8 cellular contexts compared by ENCODE assay signal in genomic region chr5:148730955-148731898, GRCh38.
DNase-seq lines count a peak whose midpoint lies in the region; ATAC-seq and TF ChIP-seq lines count a peak whose summit lies in the region.

No MANE protein-coding gene starts in this region.

- H3K4me2 ChIP-seq in SK-N-SH, result peak overlapping the region; percentile 51; the same call in 1 of the 2 replicates

- H3K4me3 ChIP-seq in SK-N-SH (ENCODE audit: low read depth in 2 of 2, low read length in 1 of 2), result no peak overlapping the region; a peak in 1 of 4 replicates

- CTCF ChIA-PET in SK-N-SH (lab: Yijun Ruan, JAX), result interaction anchor here (0.5 to 20.1 kb wide), 204 partner anchors 9 to 850 kb away, joined by 3 to 704 read pairs (median 5); partner anchors contain the start of genes ABLIM3, FBXO38, HTR4 and MARCOL

- H3K4me1 Mint-ChIP-seq in activated naive CD4-positive, alpha-beta T cell treated with anti-CD3 and anti-CD28 coated beads, Interleukin-2, amount 50 U/mL, for 24 hours, result peaks cover 3% of the 10 kb centered on the region

- peak overlapping the region; percentile 60 for H3K27ac Mint-ChIP-seq in activated naive CD4-positive, alpha-beta T cell treated with anti-CD3 and anti-CD28 coated beads, Interleukin-2, amount 50 U/mL, for 24 hours

- TF ChIP-seq CTCF in GM12873 (IDR thresholded peaks at IDR 0.05; ENCODE audit: insufficient read depth, low read depth, low read length, missing control alignments), result peak; percentile 83
- peak; percentile 99 for TF ChIP-seq CTCF in SK-N-SH (IDR thresholded peaks at IDR 0.05)

- POLR2A ChIA-PET in SK-N-SH (lab: Yijun Ruan, JAX), result interaction anchor here (0.8 kb wide), 1 partner anchor 287 kb away, joined by 3 read pairs; no protein-coding TSS in a partner anchor

- H3K9me3 Mint-ChIP-seq in activated naive CD4-positive, alpha-beta T cell treated with anti-CD3 and anti-CD28 coated beads, Interleukin-2, amount 50 U/mL, for 24 hours, result no peaks in the 10 kb centered on the region

- H3K36me3 ChIP-seq in SK-N-SH (replicated peaks in 1 of 2; ENCODE audit: control insufficient read depth in 1 of 2, insufficient read depth in 2 of 2, low read length in 1 of 2), result no peaks in the 10 kb centered on the region

- 31% methylated on average over 12 of the region's 12 CpGs for WGBS in SK-N-SH (ENCODE audit: low lambda C conversion rate)

- no peaks in the 10 kb centered on the region for H3K79me2 ChIP-seq in SK-N-SH (ENCODE audit: insufficient read depth)

- H3F3A ChIP-seq in SK-N-SH (replicated peaks; ENCODE audit: insufficient read depth), result peaks cover 19% of the 10 kb centered on the region

- TF ChIP-seq RAD21 in SK-N-SH (IDR thresholded peaks at IDR 0.05; ENCODE audit: low read length), result peak; percentile 99

- H3K4me1 ChIP-seq in SK-N-SH (ENCODE audit: control insufficient read depth in 1 of 2, insufficient read depth in 2 of 2, low read depth in 1 of 2, low read length in 1 of 2), result peaks cover 0 to 15% of the 10 kb centered on the region in 2 experiments; a peak in 3 of 4 replicates

- H3K27me3 Mint-ChIP-seq in activated naive CD4-positive, alpha-beta T cell treated with anti-CD3 and anti-CD28 coated beads, Interleukin-2, amount 50 U/mL, for 24 hours, result peaks cover 2% of the 10 kb centered on the region

- peak; percentile 58 for DNase-seq in NCI-H1048 (lab: John Stamatoyannopoulos, UW)
- DNase-seq in SK-N-SH, result peak; percentile 52
- DNase-seq in head of caudate nucleus, result peak; percentile 18 to 95 (median 81)
- DNase-seq in putamen (ENCODE audit: low spot score), result peak; percentile 82
- no peak for DNase-seq in posterior vena cava (ENCODE audit: low spot score)

- no peak overlapping the region for H3K9ac ChIP-seq in SK-N-SH

- H4K20me1 ChIP-seq in SK-N-SH (ENCODE audit: insufficient read depth), result no peaks in the 10 kb centered on the region

- no peak for TF ChIP-seq EP300 in SK-N-SH (IDR thresholded peaks at IDR 0.05; ENCODE audit: borderline replicate concordance in 1 of 2, low read depth in 1 of 2, low read length in 1 of 2)

- H2AFZ ChIP-seq in SK-N-SH (ENCODE audit: low read depth), result peak overlapping the region; percentile 61

- H3K27me3 ChIP-seq in SK-N-SH (ENCODE audit: insufficient read depth), result no peaks in the 10 kb centered on the region

- no peaks in the 10 kb centered on the region for H3K9me2 ChIP-seq in SK-N-SH

- peak; percentile 89 for ATAC-seq in HG02610 (IDR thresholded peaks at IDR 0.05; ENCODE audit: unreplicated experiment)

- H3K27ac ChIP-seq in SK-N-SH (ENCODE audit: low read depth in 2 of 2, low read length in 1 of 2), result peak overlapping the region in 1 of 2 experiments; percentile 56; a peak in 2 of 4 replicates

- H3K4me3 Mint-ChIP-seq in activated naive CD4-positive, alpha-beta T cell treated with anti-CD3 and anti-CD28 coated beads, Interleukin-2, amount 50 U/mL, for 24 hours, result no peak overlapping the region

- H3K36me3 Mint-ChIP-seq in activated naive CD4-positive, alpha-beta T cell treated with anti-CD3 and anti-CD28 coated beads, Interleukin-2, amount 50 U/mL, for 24 hours, result no peaks in the 10 kb centered on the region

- intact Hi-C loops in head of caudate nucleus (cut with DNase I), result loop anchor here (5.0 to 10.0 kb wide), 2 partner anchors 289 to 556 kb away; no protein-coding TSS in a partner anchor
- intact Hi-C loops in posterior vena cava (cut with DNase I), result loop anchor here (10.0 kb wide), 4 partner anchors 264 to 384 kb away; no protein-coding TSS in a partner anchor

- no peaks in the 10 kb centered on the region for H3K9me3 ChIP-seq in SK-N-SH

TF ChIP-seq in SK-N-SH, 30 proteins besides CTCF, POLR2A, EP300 and RAD21:
- TF ChIP-seq CHD2 (IDR thresholded peaks at IDR 0.05; ENCODE audit: low read length, partially characterized antibody), result peak; percentile 34
- TF ChIP-seq SMC3 (IDR thresholded peaks at IDR 0.05; ENCODE audit: low read depth, low read length), result peak; percentile 98
- TF ChIP-seq RFX5 (IDR thresholded peaks at IDR 0.05; ENCODE audit: low read length), result 0 out of 2 replicates have a peak, but pooled peaks have one; percentile 21
- 0 out of 2 replicates have a peak, but pooled peaks have one; percentile 6 for TF ChIP-seq MEF2A (IDR thresholded peaks at IDR 0.05; ENCODE audit: borderline replicate concordance, low read depth)
- no peak for TF ChIP-seq FOXM1 (IDR thresholded peaks at IDR 0.05; ENCODE audit: low read depth)
- TF ChIP-seq MXI1 (IDR thresholded peaks at IDR 0.05; ENCODE audit: low read depth, low read length), result no peak
